In the genomic region with DNA sequence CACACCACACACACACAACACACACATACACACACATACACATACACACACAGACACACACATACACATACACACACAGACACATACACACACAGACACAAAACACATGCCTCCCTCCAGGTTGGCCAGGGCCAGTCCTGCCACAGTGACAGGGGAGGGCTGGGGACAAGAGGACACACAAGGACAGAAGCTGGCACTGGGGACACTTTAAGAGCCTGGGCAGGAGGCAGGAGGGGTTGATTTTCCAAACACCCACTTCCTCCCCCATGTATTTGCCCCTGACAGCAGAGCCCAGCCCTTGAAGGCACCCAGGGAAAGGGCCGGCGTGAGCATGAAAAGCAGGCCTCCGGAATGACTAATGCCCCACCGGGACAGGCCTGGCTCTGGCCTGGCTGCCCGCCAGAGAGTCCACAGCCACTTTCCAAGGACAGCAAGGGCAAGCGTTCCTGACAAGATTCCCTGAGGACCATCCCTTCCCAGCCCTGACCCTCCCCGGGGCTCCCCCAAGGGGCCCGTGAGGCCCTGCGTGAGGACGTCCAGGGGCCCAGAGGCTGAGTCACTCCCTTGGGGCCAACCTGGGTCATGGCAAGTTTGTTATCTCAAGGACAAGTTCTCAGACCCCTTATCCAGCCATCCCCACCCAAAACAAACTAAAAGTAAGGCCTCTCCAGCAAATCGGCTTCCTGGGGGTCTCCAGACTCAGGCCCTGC, we compare ENCODE assay signal across 1 cellular context.
A peak's percentile ranks its signal among the peaks of the same experiment; 100 is the strongest.
TF ChIP-seq lines count a peak whose summit lies in the region.

No MANE protein-coding gene starts in this region.

TF ChIP-seq in K562, 482 proteins besides CTCF, POLR2A, EP300 and RAD21 (continued from another document and continues in another):
- TF ChIP-seq MNT (conservative IDR thresholded peaks at IDR 0.05) (0 out of 4 replicates have a peak, but pooled peaks of 1 of the 2 experiments have one; percentile 37), HINFP (tag; conservative IDR thresholded peaks at IDR 0.05; ENCODE audit: low read depth) (no peak), DPF2 (IDR thresholded peaks at IDR 0.05) (peak; percentile 80), ZNF589 (CRISPR knock-in tag; IDR thresholded peaks at IDR 0.05; ENCODE audit: low read depth) (peak; percentile 76), GATAD2B (IDR thresholded peaks at IDR 0.05; ENCODE audit: borderline replicate concordance) (no peak), ZNF780A (CRISPR knock-in tag; IDR thresholded peaks at IDR 0.05) (no peak), TCF3 (CRISPR knock-in tag; IDR thresholded peaks at IDR 0.05) (0 out of 2 replicates have a peak, but pooled peaks have one; percentile 7), CBFA2T3 (IDR thresholded peaks at IDR 0.05) (peak; percentile 72), L3MBTL2 (IDR thresholded peaks at IDR 0.05) (peak; percentile 61; the same call in 1 of the 2 replicates), RNF2 (IDR thresholded peaks at IDR 0.05) (0 out of 2 replicates have a peak, but pooled peaks have one; percentile 43), POLR3A (IDR thresholded peaks at IDR 0.05; ENCODE audit: borderline replicate concordance, extremely low read depth, insufficient read depth, insufficient read length) (no peak), RBFOX2 (IDR thresholded peaks at IDR 0.05; ENCODE audit: low read depth, low read length) (peak; percentile 45), ZBTB17 (CRISPR knock-in tag; IDR thresholded peaks at IDR 0.05) (no peak), BACH1 (tag; IDR thresholded peaks at IDR 0.05) (peak; percentile 34; the same call in 1 of the 2 replicates), CC2D1A (IDR thresholded peaks at IDR 0.05) (no peak), ZNF717 (CRISPR knock-in tag; IDR thresholded peaks at IDR 0.05) (no peak), MTA3 (IDR thresholded peaks at IDR 0.05; ENCODE audit: borderline replicate concordance) (0 out of 2 replicates have a peak, but pooled peaks have one; percentile 25), CHD2 (IDR thresholded peaks at IDR 0.05; ENCODE audit: low read depth, low read length) (0 out of 2 replicates have a peak, but pooled peaks have one; percentile 6), RBM22 (IDR thresholded peaks at IDR 0.05; ENCODE audit: low read depth, low read length, poor library complexity, severe bottlenecking) (no peak), ZNF3 (CRISPR knock-in tag; IDR thresholded peaks at IDR 0.05) (no peak), ZBTB7A (IDR thresholded peaks at IDR 0.05; ENCODE audit: borderline replicate concordance, control insufficient read depth, low read depth, low read length) (peak; percentile 77; the same call in 1 of the 2 replicates)
- TF ChIP-seq, protein P1, sequence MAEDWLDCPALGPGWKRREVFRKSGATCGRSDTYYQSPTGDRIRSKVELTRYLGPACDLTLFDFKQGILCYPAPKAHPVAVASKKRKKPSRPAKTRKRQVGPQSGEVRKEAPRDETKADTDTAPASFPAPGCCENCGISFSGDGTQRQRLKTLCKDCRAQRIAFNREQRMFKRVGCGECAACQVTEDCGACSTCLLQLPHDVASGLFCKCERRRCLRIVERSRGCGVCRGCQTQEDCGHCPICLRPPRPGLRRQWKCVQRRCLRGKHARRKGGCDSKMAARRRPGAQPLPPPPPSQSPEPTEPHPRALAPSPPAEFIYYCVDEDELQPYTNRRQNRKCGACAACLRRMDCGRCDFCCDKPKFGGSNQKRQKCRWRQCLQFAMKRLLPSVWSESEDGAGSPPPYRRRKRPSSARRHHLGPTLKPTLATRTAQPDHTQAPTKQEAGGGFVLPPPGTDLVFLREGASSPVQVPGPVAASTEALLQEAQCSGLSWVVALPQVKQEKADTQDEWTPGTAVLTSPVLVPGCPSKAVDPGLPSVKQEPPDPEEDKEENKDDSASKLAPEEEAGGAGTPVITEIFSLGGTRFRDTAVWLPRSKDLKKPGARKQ (CRISPR knock-in tag; IDR thresholded peaks at IDR 0.05), result no peak
- TF ChIP-seq, protein P2, sequence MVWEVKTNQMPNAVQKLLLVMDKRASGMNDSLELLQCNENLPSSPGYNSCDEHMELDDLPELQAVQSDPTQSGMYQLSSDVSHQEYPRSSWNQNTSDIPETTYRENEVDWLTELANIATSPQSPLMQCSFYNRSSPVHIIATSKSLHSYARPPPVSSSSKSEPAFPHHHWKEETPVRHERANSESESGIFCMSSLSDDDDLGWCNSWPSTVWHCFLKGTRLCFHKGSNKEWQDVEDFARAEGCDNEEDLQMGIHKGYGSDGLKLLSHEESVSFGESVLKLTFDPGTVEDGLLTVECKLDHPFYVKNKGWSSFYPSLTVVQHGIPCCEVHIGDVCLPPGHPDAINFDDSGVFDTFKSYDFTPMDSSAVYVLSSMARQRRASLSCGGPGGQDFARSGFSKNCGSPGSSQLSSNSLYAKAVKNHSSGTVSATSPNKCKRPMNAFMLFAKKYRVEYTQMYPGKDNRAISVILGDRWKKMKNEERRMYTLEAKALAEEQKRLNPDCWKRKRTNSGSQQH (CRISPR knock-in tag; IDR thresholded peaks at IDR 0.05), result no peak
- TF ChIP-seq, protein P3, sequence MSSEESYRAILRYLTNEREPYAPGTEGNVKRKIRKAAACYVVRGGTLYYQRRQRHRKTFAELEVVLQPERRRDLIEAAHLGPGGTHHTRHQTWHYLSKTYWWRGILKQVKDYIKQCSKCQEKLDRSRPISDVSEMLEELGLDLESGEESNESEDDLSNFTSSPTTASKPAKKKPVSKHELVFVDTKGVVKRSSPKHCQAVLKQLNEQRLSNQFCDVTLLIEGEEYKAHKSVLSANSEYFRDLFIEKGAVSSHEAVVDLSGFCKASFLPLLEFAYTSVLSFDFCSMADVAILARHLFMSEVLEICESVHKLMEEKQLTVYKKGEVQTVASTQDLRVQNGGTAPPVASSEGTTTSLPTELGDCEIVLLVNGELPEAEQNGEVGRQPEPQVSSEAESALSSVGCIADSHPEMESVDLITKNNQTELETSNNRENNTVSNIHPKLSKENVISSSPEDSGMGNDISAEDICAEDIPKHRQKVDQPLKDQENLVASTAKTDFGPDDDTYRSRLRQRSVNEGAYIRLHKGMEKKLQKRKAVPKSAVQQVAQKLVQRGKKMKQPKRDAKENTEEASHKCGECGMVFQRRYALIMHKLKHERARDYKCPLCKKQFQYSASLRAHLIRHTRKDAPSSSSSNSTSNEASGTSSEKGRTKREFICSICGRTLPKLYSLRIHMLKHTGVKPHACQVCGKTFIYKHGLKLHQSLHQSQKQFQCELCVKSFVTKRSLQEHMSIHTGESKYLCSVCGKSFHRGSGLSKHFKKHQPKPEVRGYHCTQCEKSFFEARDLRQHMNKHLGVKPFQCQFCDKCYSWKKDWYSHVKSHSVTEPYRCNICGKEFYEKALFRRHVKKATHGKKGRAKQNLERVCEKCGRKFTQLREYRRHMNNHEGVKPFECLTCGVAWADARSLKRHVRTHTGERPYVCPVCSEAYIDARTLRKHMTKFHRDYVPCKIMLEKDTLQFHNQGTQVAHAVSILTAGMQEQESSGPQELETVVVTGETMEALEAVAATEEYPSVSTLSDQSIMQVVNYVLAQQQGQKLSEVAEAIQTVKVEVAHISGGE (CRISPR knock-in tag; IDR thresholded peaks at IDR 0.05), result peak in 1 of 3 experiments; percentile 54; a peak in 1 of 6 replicates
- TF ChIP-seq, protein P4, sequence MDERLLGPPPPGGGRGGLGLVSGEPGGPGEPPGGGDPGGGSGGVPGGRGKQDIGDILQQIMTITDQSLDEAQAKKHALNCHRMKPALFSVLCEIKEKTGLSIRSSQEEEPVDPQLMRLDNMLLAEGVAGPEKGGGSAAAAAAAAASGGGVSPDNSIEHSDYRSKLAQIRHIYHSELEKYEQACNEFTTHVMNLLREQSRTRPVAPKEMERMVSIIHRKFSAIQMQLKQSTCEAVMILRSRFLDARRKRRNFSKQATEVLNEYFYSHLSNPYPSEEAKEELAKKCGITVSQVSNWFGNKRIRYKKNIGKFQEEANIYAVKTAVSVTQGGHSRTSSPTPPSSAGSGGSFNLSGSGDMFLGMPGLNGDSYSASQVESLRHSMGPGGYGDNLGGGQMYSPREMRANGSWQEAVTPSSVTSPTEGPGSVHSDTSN (CRISPR knock-in tag; IDR thresholded peaks at IDR 0.05; ENCODE audit: low read depth), result no peak
- TF ChIP-seq, protein P4 (tag; conservative IDR thresholded peaks at IDR 0.05; ENCODE audit: low read depth), result 0 out of 2 replicates have a peak, but pooled peaks have one; percentile 14
